In genomic region chr2:204576580-204576979, GRCh38 we compare ENCODE assay signal across 18 cellular contexts. TPM values are rescaled to one million over a fixed set of nuclear protein-coding genes. Genes with fewer than 3 reads are reported as not detected.
DNase-seq lines count a peak whose midpoint lies in the region; ATAC-seq and TF ChIP-seq lines count a peak whose summit lies in the region.
"Had no signal": no experiment of that assay in that cellular context is flagged by ENCODE, and none has a peak within 500 bp of the region (broad histone marks: within the 10 kb centered on the region; RNA-seq: fewer than 3 reads in every experiment).

No MANE protein-coding gene starts in this region.

- no peak overlapping the region for H3K27ac ChIP-seq in GM23248
- no peak overlapping the region for H3K27ac ChIP-seq in hepatocyte
- H3K27ac ChIP-seq: A549, C4-2B had no signal

- no peaks in the 10 kb centered on the region for H3K9me3 Mint-ChIP-seq in activated CD8-positive, alpha-beta T cell treated with anti-CD3 and anti-CD28 coated beads for 36 hours
- H3K9me3 Mint-ChIP-seq in activated CD8-positive, alpha-beta T cell treated with anti-CD3 and anti-CD28 coated beads, Interleukin-2, amount 10 ng/mL, durations not matched to agents 7 days and 5 days (ENCODE audit: insufficient read depth) = no peaks in the 10 kb centered on the region
- H3K9me3 Mint-ChIP-seq in activated naive CD8-positive, alpha-beta T cell treated with anti-CD3 and anti-CD28 coated beads for 36 hours = no peaks in the 10 kb centered on the region
- peaks cover 4% of the 10 kb centered on the region for H3K9me3 Mint-ChIP-seq in mesothelial cell of epicardium

- H4K20me1 ChIP-seq in GM23248 (ENCODE audit: insufficient read depth) (no peaks in the 10 kb centered on the region), hepatocyte (ENCODE audit: insufficient read depth, poor library complexity, severe bottlenecking) (no peaks in the 10 kb centered on the region)

- H3K4me2 ChIP-seq in GM23248 (ENCODE audit: unreplicated experiment) (no peak overlapping the region), hepatocyte (no peak overlapping the region)
- H3K4me2 ChIP-seq: A549 had no signal

- no peaks in the 10 kb centered on the region for H3K79me2 ChIP-seq in GM23248 (ENCODE audit: insufficient read depth)
- peaks cover 86% of the 10 kb centered on the region for H3K79me2 ChIP-seq in hepatocyte

- H3K27ac Mint-ChIP-seq in activated CD8-positive, alpha-beta T cell treated with anti-CD3 and anti-CD28 coated beads for 36 hours = no peak overlapping the region
- no peak overlapping the region for H3K27ac Mint-ChIP-seq in activated CD8-positive, alpha-beta T cell treated with anti-CD3 and anti-CD28 coated beads, Interleukin-2, amount 10 ng/mL, durations not matched to agents 7 days and 5 days
- peak overlapping the region; percentile 12 for H3K27ac Mint-ChIP-seq in activated naive CD8-positive, alpha-beta T cell treated with anti-CD3 and anti-CD28 coated beads for 36 hours
- no peak overlapping the region for H3K27ac Mint-ChIP-seq in mesothelial cell of epicardium

- no peaks in the 10 kb centered on the region for H3K36me3 Mint-ChIP-seq in activated CD8-positive, alpha-beta T cell treated with anti-CD3 and anti-CD28 coated beads for 36 hours (ENCODE audit: low read depth)
- H3K36me3 Mint-ChIP-seq in activated CD8-positive, alpha-beta T cell treated with anti-CD3 and anti-CD28 coated beads, Interleukin-2, amount 10 ng/mL, durations not matched to agents 7 days and 5 days (ENCODE audit: low read depth) = no peaks in the 10 kb centered on the region
- no peaks in the 10 kb centered on the region for H3K36me3 Mint-ChIP-seq in activated naive CD8-positive, alpha-beta T cell treated with anti-CD3 and anti-CD28 coated beads for 36 hours
- peaks cover 2% of the 10 kb centered on the region for H3K36me3 Mint-ChIP-seq in mesothelial cell of epicardium

- WGBS in GM23248 (ENCODE audit: low coverage in 1 of 2, low lambda C conversion rate in 2 of 2, missing lambda C conversion rate in 2 of 2), 2 experiments = 93 to 96% methylated on average over 5 of the region's 5 CpGs
- 97% methylated on average over 5 of the region's 5 CpGs for WGBS in hepatocyte (ENCODE audit: low lambda C conversion rate, missing lambda C conversion rate)

- peak; percentile 35 for DNase-seq in activated CD8-positive, alpha-beta T cell treated with anti-CD3 and anti-CD28 coated beads for 36 hours
- no peak for DNase-seq in activated CD8-positive, alpha-beta T cell treated with anti-CD3 and anti-CD28 coated beads, Interleukin-2, amount 10 ng/mL, durations not matched to agents 7 days and 5 days
- DNase-seq in GM23248 (peak; percentile 24), foreskin fibroblast (peak; percentile 14 to 48), mesothelial cell of epicardium (ENCODE audit: low spot score in 2 of 2, unreplicated experiment in 2 of 2) (no peak), hepatocyte (ENCODE audit: low spot score) (no peak), GOT3 (lab: John Stamatoyannopoulos, UW) (no peak)
- DNase-seq in activated naive CD8-positive, alpha-beta T cell treated with anti-CD3 and anti-CD28 coated beads for 36 hours = peak; percentile 24
- DNase-seq: DMS 273 treated with DMSO at 0.1 percent for 48 hours, GF-D8, HCEC 1CT, KBM-7, NCI-H1436, NCI-H2081, NCI-H748 treated with DMSO at 0.1 percent for 48 hours, RPMI8226 had no signal

- H3K9ac ChIP-seq in GM23248 = no peak overlapping the region

- no peak overlapping the region for H3K4me3 Mint-ChIP-seq in activated CD8-positive, alpha-beta T cell treated with anti-CD3 and anti-CD28 coated beads for 36 hours
- H3K4me3 Mint-ChIP-seq in activated CD8-positive, alpha-beta T cell treated with anti-CD3 and anti-CD28 coated beads, Interleukin-2, amount 10 ng/mL, durations not matched to agents 7 days and 5 days = no peak overlapping the region
- H3K4me3 Mint-ChIP-seq in activated naive CD8-positive, alpha-beta T cell treated with anti-CD3 and anti-CD28 coated beads for 36 hours = no peak overlapping the region
- H3K4me3 Mint-ChIP-seq in mesothelial cell of epicardium = no peak overlapping the region

- ATAC-seq in activated CD8-positive, alpha-beta T cell treated with anti-CD3 and anti-CD28 coated beads for 36 hours = peak; percentile 45
- no peak for ATAC-seq in activated CD8-positive, alpha-beta T cell treated with anti-CD3 and anti-CD28 coated beads, Interleukin-2, amount 10 ng/mL, durations not matched to agents 7 days and 5 days
- ATAC-seq: A549 had no signal

- H3K36me3 ChIP-seq in GM23248 (ENCODE audit: low read depth) (no peaks in the 10 kb centered on the region), hepatocyte (replicated peaks; ENCODE audit: insufficient read depth, low read depth) (no peaks in the 10 kb centered on the region)

- CTCF ChIA-PET in activated CD8-positive, alpha-beta T cell treated with anti-CD3 and anti-CD28 coated beads for 36 hours (lab: Charles Lee) = no interaction called here
- CTCF ChIA-PET in activated CD8-positive, alpha-beta T cell treated with anti-CD3 and anti-CD28 coated beads, Interleukin-2, amount 10 ng/mL, durations not matched to agents 7 days and 5 days (lab: Charles Lee) = no interaction called here

- H3K4me1 ChIP-seq in GM23248 (ENCODE audit: insufficient read depth) = no peaks in the 10 kb centered on the region
- no peaks in the 10 kb centered on the region for H3K4me1 ChIP-seq in hepatocyte (ENCODE audit: insufficient read depth)
- H3K4me1 ChIP-seq: A549 had no signal

- no peaks in the 10 kb centered on the region for H3F3A ChIP-seq in GM23248 (ENCODE audit: insufficient read depth)

- H3K27me3 Mint-ChIP-seq in activated CD8-positive, alpha-beta T cell treated with anti-CD3 and anti-CD28 coated beads for 36 hours = peaks cover 2% of the 10 kb centered on the region
- H3K27me3 Mint-ChIP-seq in activated CD8-positive, alpha-beta T cell treated with anti-CD3 and anti-CD28 coated beads, Interleukin-2, amount 10 ng/mL, durations not matched to agents 7 days and 5 days (ENCODE audit: low read depth) = no peaks in the 10 kb centered on the region
- H3K27me3 Mint-ChIP-seq in activated naive CD8-positive, alpha-beta T cell treated with anti-CD3 and anti-CD28 coated beads for 36 hours = peaks cover 14% of the 10 kb centered on the region
- H3K27me3 Mint-ChIP-seq in mesothelial cell of epicardium (ENCODE audit: low read depth) = no peaks in the 10 kb centered on the region

- TF ChIP-seq CTCF in activated CD8-positive, alpha-beta T cell treated with anti-CD3 and anti-CD28 coated beads for 36 hours (IDR thresholded peaks at IDR 0.05) = no peak
- TF ChIP-seq CTCF in foreskin fibroblast (IDR thresholded peaks at IDR 0.05; ENCODE audit: low read depth, low read length) (no peak), mesothelial cell of epicardium (IDR thresholded peaks at IDR 0.05; ENCODE audit: unreplicated experiment) (no peak), hepatocyte (IDR thresholded peaks at IDR 0.05; ENCODE audit: poor library complexity) (no peak)

- H3K9me2 ChIP-seq in GM23248 (ENCODE audit: insufficient read depth) = no peaks in the 10 kb centered on the region
- no peaks in the 10 kb centered on the region for H3K9me2 ChIP-seq in hepatocyte (replicated peaks; ENCODE audit: insufficient read depth)

- H3K9me3 ChIP-seq in GM23248 (ENCODE audit: low read depth) (no peaks in the 10 kb centered on the region), hepatocyte (ENCODE audit: low read depth) (no peaks in the 10 kb centered on the region)
- H3K9me3 ChIP-seq: A549 had no signal

- in situ Hi-C loops in GM23248 (cut with MboI) = no loop called here

- POLR2A ChIA-PET in activated CD8-positive, alpha-beta T cell treated with anti-CD3 and anti-CD28 coated beads for 36 hours (lab: Charles Lee) = no interaction called here
- POLR2A ChIA-PET in activated CD8-positive, alpha-beta T cell treated with anti-CD3 and anti-CD28 coated beads, Interleukin-2, amount 10 ng/mL, durations not matched to agents 7 days and 5 days (lab: Charles Lee) = no interaction called here

- H2AFZ ChIP-seq in GM23248 (no peak overlapping the region), hepatocyte (no peak overlapping the region)

- H3K27me3 ChIP-seq in GM23248 (replicated peaks; ENCODE audit: insufficient read depth) = no peaks in the 10 kb centered on the region
- H3K27me3 ChIP-seq in hepatocyte = no peaks in the 10 kb centered on the region

- H3K4me3 ChIP-seq in GM23248 (no peak overlapping the region), foreskin fibroblast (ENCODE audit: low read depth in 1 of 2, low read length in 2 of 2) (no peak overlapping the region), hepatocyte (no peak overlapping the region)
- H3K4me3 ChIP-seq: A549 had no signal

- intact Hi-C loops in activated CD8-positive, alpha-beta T cell treated with anti-CD3 and anti-CD28 coated beads for 36 hours (cut with micrococcal nuclease) = no loop called here

- peaks cover 5% of the 10 kb centered on the region for H3K4me1 Mint-ChIP-seq in activated CD8-positive, alpha-beta T cell treated with anti-CD3 and anti-CD28 coated beads for 36 hours (ENCODE audit: low read depth)
- H3K4me1 Mint-ChIP-seq in activated CD8-positive, alpha-beta T cell treated with anti-CD3 and anti-CD28 coated beads, Interleukin-2, amount 10 ng/mL, durations not matched to agents 7 days and 5 days (ENCODE audit: low read depth) = no peaks in the 10 kb centered on the region
- peaks cover 8% of the 10 kb centered on the region for H3K4me1 Mint-ChIP-seq in activated naive CD8-positive, alpha-beta T cell treated with anti-CD3 and anti-CD28 coated beads for 36 hours
- no peaks in the 10 kb centered on the region for H3K4me1 Mint-ChIP-seq in mesothelial cell of epicardium

RNA-seq across cellular contexts. Expression of gene PARD3B, which starts 31.3 kb away (rescaled TPM):
- total RNA-seq in activated CD8-positive, alpha-beta T cell treated with anti-CD3 and anti-CD28 coated beads for 36 hours = under 1 TPM; 0.11 to 0.88 TPM
- 1 to 10 TPM in 1 of 2 experiments, under 1 TPM in 1; 0.76 to 1.0 TPM for total RNA-seq in activated CD8-positive, alpha-beta T cell treated with anti-CD3 and anti-CD28 coated beads, Interleukin-2, amount 10 ng/mL, durations not matched to agents 7 days and 5 days
- total RNA-seq in GM23248 (2014; rRNA removed; shearing (Covaris generic)) = 6.9 and 8.1 TPM in 2 replicates
- polyA plus RNA-seq in GM23248 (2016; fragmentation: Nextera tagmentation; extraction: Ambion mirVana) = 2.5 and 3.3 TPM in 2 replicates
- 1 to 10 TPM in 1 of 2 experiments, under 1 TPM in 1; 0.49 to 1.1 TPM for total RNA-seq in activated naive CD8-positive, alpha-beta T cell treated with anti-CD3 and anti-CD28 coated beads for 36 hours
- total RNA-seq in mesothelial cell of epicardium = 20.4 to 23.7 TPM (median 23.4 TPM) in 3 replicates
- 21.1 and 21.7 TPM in 2 replicates for total RNA-seq in hepatocyte
- polyA plus RNA-seq in hepatocyte = 11.5 and 14.5 TPM in 2 replicates

Comparison
In these comparisons a context has a peak if more than half of its experiments do, and no peak if none do; other contexts are left out.
1. DNase-seq: peak in activated CD8-positive, alpha-beta T cell treated with anti-CD3 and anti-CD28 coated beads for 36 hours (single experiment), GM23248 (single experiment), activated naive CD8-positive, alpha-beta T cell treated with anti-CD3 and anti-CD28 coated beads for 36 hours (single experiment) and foreskin fibroblast (2 of 2); none in activated CD8-positive, alpha-beta T cell treated with anti-CD3 and anti-CD28 coated beads, Interleukin-2, amount 10 ng/mL, durations not matched to agents 7 days and 5 days (single experiment), mesothelial cell of epicardium (0 of 2), hepatocyte (single experiment) and GOT3 (single experiment).